Comparison of ENCODE assay signal across 9 cellular contexts in genomic region chr9:93346240-93347112, GRCh38.
DNase-seq lines count a peak whose midpoint lies in the region; ATAC-seq, FAIRE-seq and TF ChIP-seq lines count a peak whose summit lies in the region.
"Had no signal": no experiment of that assay in that cellular context is flagged by ENCODE, and none has a peak within 500 bp of the region (broad histone marks: within the 10 kb centered on the region; RNA-seq: fewer than 3 reads in every experiment).

No MANE protein-coding gene starts in this region.

- H3K36me3 ChIP-seq in brain microvascular endothelial cell (replicated peaks) (no peaks in the 10 kb centered on the region), kidney (ENCODE audit: control insufficient read depth in 1 of 2, insufficient read depth in 2 of 2, low read length in 2 of 2) (no peaks in the 10 kb centered on the region), smooth muscle cell (ENCODE audit: low read depth) (no peaks in the 10 kb centered on the region), HAP-1 (replicated peaks) (no peaks in the 10 kb centered on the region)
- H3K36me3 ChIP-seq: SJSA1 had no signal

- H3K27ac ChIP-seq in brain microvascular endothelial cell: no peak overlapping the region
- no peak overlapping the region for H3K27ac ChIP-seq in kidney (ENCODE audit: low read depth in 2 of 2, low read length in 2 of 2)
- no peak overlapping the region for H3K27ac ChIP-seq in smooth muscle cell (ENCODE audit: low read depth)
- H3K27ac ChIP-seq: SJSA1 had no signal

- in situ Hi-C loops in brain microvascular endothelial cell (cut with HindIII; ENCODE audit: low pct_ligation_motif_present, low sequenced_read_pairs): no loop called here
- in situ Hi-C loops in HAP-1 (cut with MboI; ENCODE audit: low sequenced_read_pairs): no loop called here

- H3K9ac ChIP-seq in kidney (ENCODE audit: low read length in 2 of 2) (no peak overlapping the region), smooth muscle cell (ENCODE audit: low read depth) (no peak overlapping the region)

- DNase-seq in NCI-H2227 treated with DMSO at 0.1 percent for 48 hours (lab: John Stamatoyannopoulos, UW) (peak; percentile 60), brain microvascular endothelial cell (no peak), kidney (peak; percentile 66), smooth muscle cell (lab: John Stamatoyannopoulos, UW; ENCODE audit: unreplicated experiment) (no peak), 8988T (no peak), HAP-1 (ENCODE audit: low spot score in 2 of 2) (no peak)

- H4K20me1 ChIP-seq in smooth muscle cell (ENCODE audit: low read depth): no peaks in the 10 kb centered on the region

- H3K79me2 ChIP-seq in smooth muscle cell (ENCODE audit: low read depth): no peaks in the 10 kb centered on the region

- no peak for ATAC-seq in GM19397 (IDR thresholded peaks at IDR 0.05; ENCODE audit: unreplicated experiment)
- ATAC-seq in HG02763 (IDR thresholded peaks at IDR 0.05; ENCODE audit: unreplicated experiment): no peak

- no peak for FAIRE-seq in kidney (lab: Jason Lieb, UNC)

- intact Hi-C loops in kidney (cut with DNase I): no loop called here

- H3K27me3 ChIP-seq in brain microvascular endothelial cell (replicated peaks): peaks cover 10% of the 10 kb centered on the region
- H3K27me3 ChIP-seq in smooth muscle cell (ENCODE audit: low read depth): peaks cover 50% of the 10 kb centered on the region
- H3K27me3 ChIP-seq in HAP-1 (ENCODE audit: low read depth): no peaks in the 10 kb centered on the region

- H3K4me2 ChIP-seq in smooth muscle cell: peak overlapping the region; percentile 96

- H3K9me3 ChIP-seq in kidney (ENCODE audit: control insufficient read depth in 1 of 2, low read length in 2 of 2) (no peaks in the 10 kb centered on the region), smooth muscle cell (replicated peaks; ENCODE audit: low read depth) (no peaks in the 10 kb centered on the region), HAP-1 (no peaks in the 10 kb centered on the region)
- H3K9me3 ChIP-seq: SJSA1 had no signal

- H3K4me1 ChIP-seq in kidney (ENCODE audit: control insufficient read depth in 1 of 2, insufficient read depth in 1 of 2, low read depth in 1 of 2, low read length in 2 of 2) (peaks cover 0 to 2% of the 10 kb centered on the region in 2 donors), smooth muscle cell (ENCODE audit: low read depth) (peaks cover 3% of the 10 kb centered on the region), HAP-1 (no peaks in the 10 kb centered on the region)
- H3K4me1 ChIP-seq: SJSA1 had no signal

- H2AFZ ChIP-seq in smooth muscle cell (ENCODE audit: low read depth): peak overlapping the region; percentile 80

- H3F3A ChIP-seq in smooth muscle cell (ENCODE audit: low read depth): no peaks in the 10 kb centered on the region

- WGBS in smooth muscle cell (ENCODE audit: low lambda C conversion rate): 7% methylated on average over 45 of the region's 64 CpGs

- H3K4me3 ChIP-seq in brain microvascular endothelial cell (ENCODE audit: low read depth, low read length): peak overlapping the region; percentile 31
- H3K4me3 ChIP-seq in kidney (ENCODE audit: low read length in 2 of 2): peak overlapping the region; percentile 35 to 38
- peak overlapping the region; percentile 56 for H3K4me3 ChIP-seq in smooth muscle cell
- no peak overlapping the region for H3K4me3 ChIP-seq in HAP-1
- H3K4me3 ChIP-seq: SJSA1 had no signal

- TF ChIP-seq CTCF in brain microvascular endothelial cell (IDR thresholded peaks at IDR 0.05; ENCODE audit: low read depth, low read length, missing control alignments) (no peak), kidney (IDR thresholded peaks at IDR 0.05; ENCODE audit: borderline replicate concordance, extremely low read depth, insufficient read depth) (no peak), smooth muscle cell (IDR thresholded peaks at IDR 0.05; ENCODE audit: borderline replicate concordance, insufficient read depth, poor library complexity, severe bottlenecking) (no peak)

Comparison
In these comparisons a context has a peak if more than half of its experiments do, and no peak if none do; other contexts are left out.
1. DNase-seq: peak in NCI-H2227 treated with DMSO at 0.1 percent for 48 hours (single experiment) and kidney (single experiment); none in brain microvascular endothelial cell (single experiment), smooth muscle cell (single experiment), 8988T (single experiment) and HAP-1 (0 of 2).